Comparison of ENCODE assay signal across 1 cellular context in the genomic region with DNA sequence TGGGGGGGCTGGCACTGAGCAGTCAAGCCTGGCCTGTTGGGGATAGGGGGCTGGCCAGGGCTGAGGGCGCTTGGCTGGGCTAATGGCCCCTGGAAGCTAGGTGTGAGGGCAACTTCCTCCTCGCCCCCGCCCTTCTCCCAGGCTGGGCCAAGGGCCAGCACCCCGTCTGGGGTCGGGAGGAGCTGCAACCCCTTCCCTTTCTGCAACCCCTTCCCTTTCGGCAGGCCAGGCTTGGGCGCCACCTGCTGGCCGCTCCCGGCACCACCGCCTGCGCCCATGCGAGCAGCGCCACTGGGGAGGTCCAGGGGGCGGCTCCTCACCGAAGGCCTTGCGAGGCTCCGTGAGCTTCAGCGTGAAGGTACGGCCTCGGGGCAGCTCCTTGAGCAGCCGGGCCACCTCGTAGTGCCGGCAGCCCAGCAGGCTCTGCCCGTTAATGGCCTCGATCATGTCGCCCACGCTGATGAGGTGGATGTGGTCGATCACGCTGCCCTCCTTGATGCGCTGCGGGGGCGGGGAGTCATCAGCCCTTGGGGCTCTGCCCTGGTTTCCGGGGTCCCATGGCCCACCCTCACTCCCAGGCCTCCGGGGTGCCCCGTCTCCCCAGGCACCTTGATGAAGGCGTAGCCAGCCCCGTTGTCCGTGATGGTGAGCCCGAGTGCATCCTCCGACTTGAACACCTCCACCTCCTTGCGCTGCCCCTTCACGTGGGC.
TF ChIP-seq lines count a peak whose summit lies in the region.

No MANE protein-coding gene starts in this region.

TF ChIP-seq in H1, 55 proteins besides CTCF, POLR2A, EP300 and RAD21:
- TF ChIP-seq TCF12 (IDR thresholded peaks at IDR 0.05; ENCODE audit: low read depth, low read length) (0 out of 2 replicates have a peak, but pooled peaks have one; percentile 3), SP2 (IDR thresholded peaks at IDR 0.05; ENCODE audit: low read length) (no peak), CREB1 (IDR thresholded peaks at IDR 0.05) (0 out of 2 replicates have a peak, but pooled peaks have one; percentile 35), TBP (IDR thresholded peaks at IDR 0.05; ENCODE audit: low read depth, low read length) (peak; percentile 58; the same call in 1 of the 2 replicates), GABPA (IDR thresholded peaks at IDR 0.05; ENCODE audit: borderline replicate concordance, insufficient read depth, low read length) (peak; percentile 23; the same call in 1 of the 2 replicates), TAF7 (optimal IDR thresholded peaks at IDR 0.05; ENCODE audit: borderline replicate concordance, low read depth, low read length) (peak; percentile 38), MAFK (IDR thresholded peaks at IDR 0.05; ENCODE audit: low read depth, low read length) (no peak), HDAC6 (IDR thresholded peaks at IDR 0.05; ENCODE audit: low read depth, low read length) (no peak)
- TF ChIP-seq, protein P1, sequence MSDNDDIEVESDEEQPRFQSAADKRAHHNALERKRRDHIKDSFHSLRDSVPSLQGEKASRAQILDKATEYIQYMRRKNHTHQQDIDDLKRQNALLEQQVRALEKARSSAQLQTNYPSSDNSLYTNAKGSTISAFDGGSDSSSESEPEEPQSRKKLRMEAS (IDR thresholded peaks at IDR 0.05), result peak; percentile 51
